20 cellular contexts compared by ENCODE assay signal in the genomic region with DNA sequence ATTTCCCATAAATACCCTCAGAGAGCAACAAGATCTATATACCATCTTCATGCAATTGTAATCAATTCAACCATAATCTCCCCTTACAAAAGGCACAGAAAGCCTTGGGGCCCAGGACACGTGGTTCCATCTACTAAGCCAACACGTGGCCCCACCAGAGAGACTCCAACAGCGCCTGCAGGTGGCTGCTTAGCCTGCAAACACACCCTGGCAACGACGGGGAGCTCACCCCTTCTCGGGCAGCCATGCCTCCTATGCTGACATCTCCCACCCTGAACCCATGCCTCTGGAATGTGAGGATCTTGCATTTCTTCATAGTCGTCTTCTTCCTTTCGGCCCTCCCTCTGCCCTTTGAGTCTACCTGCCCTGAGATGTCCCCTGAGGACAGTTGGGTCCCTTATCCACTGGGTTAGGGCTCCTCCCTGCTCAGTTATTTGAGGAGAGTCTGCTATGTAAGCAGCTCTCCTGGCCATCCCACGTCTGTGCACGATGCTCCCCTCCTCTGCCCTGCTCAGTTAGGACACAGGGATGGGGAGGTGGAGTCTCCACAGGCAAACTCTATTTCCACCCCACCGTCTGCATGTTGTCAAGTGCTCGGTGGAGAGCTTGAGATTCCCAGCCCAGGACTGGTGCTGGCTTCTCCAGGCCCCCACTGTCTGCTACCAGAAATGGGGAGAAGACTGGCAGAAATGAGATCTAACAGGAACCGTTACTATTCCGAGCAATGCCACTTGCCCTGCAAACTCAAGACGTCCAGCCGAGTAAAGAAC. TPM values are rescaled to one million over a fixed set of nuclear protein-coding genes. Genes with fewer than 3 reads are reported as not detected.
DNase-seq lines count a peak whose midpoint lies in the region; ATAC-seq, FAIRE-seq and TF ChIP-seq lines count a peak whose summit lies in the region.
"Had no signal": no experiment of that assay in that cellular context is flagged by ENCODE, and none has a peak within 500 bp of the region (broad histone marks: within the 10 kb centered on the region; RNA-seq: fewer than 3 reads in every experiment).

No MANE protein-coding gene starts in this region.

- no peaks in the 10 kb centered on the region for H3K36me3 Mint-ChIP-seq in activated CD8-positive, alpha-beta memory T cell treated with anti-CD3 and anti-CD28 coated beads, Interleukin-2, amount 10 ng/mL, durations not matched to agents 7 days and 5 days
- no peaks in the 10 kb centered on the region for H3K36me3 Mint-ChIP-seq in MCF 10A (ENCODE audit: insufficient read depth, unreplicated experiment)
- H3K36me3 Mint-ChIP-seq: CD4-positive, alpha-beta memory T cell had no signal

- no peaks in the 10 kb centered on the region for H3K9me3 Mint-ChIP-seq in activated CD8-positive, alpha-beta memory T cell treated with anti-CD3 and anti-CD28 coated beads, Interleukin-2, amount 10 ng/mL, durations not matched to agents 7 days and 5 days (ENCODE audit: low read depth)
- no peaks in the 10 kb centered on the region for H3K9me3 Mint-ChIP-seq in MCF 10A (ENCODE audit: unreplicated experiment)

- DNase-seq in left ventricle myocardium superior, result no peak
- no peak for DNase-seq in heart right ventricle
- no peak for DNase-seq in H1 (ENCODE audit: low read depth in 1 of 2, low spot score in 2 of 2)
- no peak for DNase-seq in neuronal stem cell (ENCODE audit: low spot score)
- no peak for DNase-seq in activated CD8-positive, alpha-beta memory T cell treated with anti-CD3 and anti-CD28 coated beads, Interleukin-2, amount 10 ng/mL, durations not matched to agents 7 days and 5 days
- no peak for DNase-seq in MCF 10A (ENCODE audit: unreplicated experiment)
- DNase-seq: BE2C; CD4-positive, alpha-beta memory T cell; DMS79 treated with DMSO at 0.1 percent for 48 hours; EL; HCEC 1CT; HFFc6 had no signal

- H3K27ac ChIP-seq in heart right ventricle (no peak overlapping the region), H1 (ENCODE audit: low read depth, low read length) (no peak overlapping the region), neuronal stem cell (replicated peaks; ENCODE audit: low read length) (no peak overlapping the region)
- H3K27ac ChIP-seq: C4-2B had no signal

- H4K8ac ChIP-seq in H1 (ENCODE audit: extremely low read depth, insufficient read depth, low read length) (no peak overlapping the region), neuronal stem cell (ENCODE audit: low read depth, low read length) (no peak overlapping the region)

- H3K36me3 ChIP-seq in heart right ventricle (peaks cover 0 to 5% (median 0%) of the 10 kb centered on the region in 9 donors), H1 (ENCODE audit: control insufficient read depth in 2 of 4, insufficient read depth in 4 of 4, low read length in 3 of 4) (no peaks in the 10 kb centered on the region), neuronal stem cell (replicated peaks in 1 of 2; ENCODE audit: control insufficient read depth in 2 of 2, insufficient read depth in 2 of 2, low read length in 2 of 2) (no peaks in the 10 kb centered on the region)
- H3K36me3 ChIP-seq: BE2C had no signal

- TF ChIP-seq CTCF in heart right ventricle (IDR thresholded peaks at IDR 0.05), result no peak
- no peak for TF ChIP-seq CTCF in H1 (IDR thresholded peaks at IDR 0.05; ENCODE audit: control extremely low read depth in 1 of 3, insufficient read depth in 1 of 3, low read depth in 1 of 3, low read length in 3 of 3)
- no peak for TF ChIP-seq CTCF in MCF 10A (IDR thresholded peaks at IDR 0.05; ENCODE audit: unreplicated experiment)

- H4K20me1 ChIP-seq in H1 (replicated peaks in 1 of 2; ENCODE audit: control insufficient read depth in 1 of 2, insufficient read depth in 2 of 2, low read length in 2 of 2), result no peaks in the 10 kb centered on the region

- H3K4ac ChIP-seq in H1 (replicated peaks; ENCODE audit: insufficient read length, low read depth, low read length) (no peak overlapping the region), neuronal stem cell (ENCODE audit: low read length) (no peak overlapping the region)

- H3K4me2 ChIP-seq in H1 (ENCODE audit: insufficient read depth in 1 of 2, low read depth in 2 of 2, low read length in 2 of 2) (no peak overlapping the region), neuronal stem cell (ENCODE audit: insufficient read depth, low read length, poor library complexity, severe bottlenecking) (no peak overlapping the region)

- H3K4me1 ChIP-seq in heart right ventricle (peaks cover 0 to 49% (median 4%) of the 10 kb centered on the region in 9 donors), H1 (replicated peaks in 1 of 4; ENCODE audit: control insufficient read depth in 3 of 4, insufficient read depth in 4 of 4, low read length in 3 of 4) (no peaks in the 10 kb centered on the region), neuronal stem cell (ENCODE audit: control insufficient read depth in 2 of 2, insufficient read depth in 1 of 2, low read depth in 1 of 2, low read length in 2 of 2) (no peaks in the 10 kb centered on the region)
- H3K4me1 ChIP-seq: BE2C had no signal

- no peaks in the 10 kb centered on the region for H3K23me2 ChIP-seq in H1 (ENCODE audit: low read depth, low read length)

- 71 to 72% methylated on average over 16 of the region's 16 CpGs for WGBS in heart right ventricle, 2 donors
- 89% methylated on average over 16 of the region's 16 CpGs; no CpG with 5 or more reads in 1 of the 2 experiments for WGBS in H1 (ENCODE audit: extremely low coverage in 1 of 2, insufficient coverage in 1 of 2, insufficient read length in 1 of 2, insufficient replicate concordance in 2 of 2, low coverage in 1 of 2, low lambda C conversion rate in 2 of 2, missing lambda C conversion rate in 1 of 2), 2 experiments
- no CpG with 5 or more reads among the region's 16 CpGs for WGBS in neuronal stem cell (ENCODE audit: extremely low coverage in 2 of 2, insufficient read length in 2 of 2, insufficient replicate concordance in 1 of 2), 2 donors

- no peak overlapping the region for H3K56ac ChIP-seq in H1 (replicated peaks; ENCODE audit: insufficient read length, low read depth, low read length)

- no peak overlapping the region for H3K27ac Mint-ChIP-seq in activated CD8-positive, alpha-beta memory T cell treated with anti-CD3 and anti-CD28 coated beads, Interleukin-2, amount 10 ng/mL, durations not matched to agents 7 days and 5 days
- H3K27ac Mint-ChIP-seq in MCF 10A (ENCODE audit: low read depth, unreplicated experiment), result no peak overlapping the region
- H3K27ac Mint-ChIP-seq: CD4-positive, alpha-beta memory T cell; HFFc6 had no signal

- H3K18ac ChIP-seq in H1 (ENCODE audit: extremely low read depth, low read length) (no peak overlapping the region), neuronal stem cell (ENCODE audit: low read length) (no peak overlapping the region)

- H2BK12ac ChIP-seq in H1 (ENCODE audit: low read depth, low read length), result 0 out of 2 replicates have a peak overlapping the region, but pooled peaks have one; percentile 9
- H2BK12ac ChIP-seq in neuronal stem cell (ENCODE audit: low read length), result no peak overlapping the region

- CTCF ChIA-PET in H1 (lab: Charles Lee; ENCODE audit: partially characterized antibody) (interaction anchor here (0.7 to 2.0 kb wide), 11 partner anchors 8 to 162 kb away, joined by 3 to 6 read pairs (median 3); no protein-coding TSS in a partner anchor), MCF 10A (lab: Yijun Ruan, JAX) (interaction anchor here (0.7 kb wide), 1 partner anchor 46 kb away, joined by 4 read pairs; no protein-coding TSS in a partner anchor)
- CTCF ChIA-PET in activated CD8-positive, alpha-beta memory T cell treated with anti-CD3 and anti-CD28 coated beads, Interleukin-2, amount 10 ng/mL, durations not matched to agents 7 days and 5 days (lab: Charles Lee), result no interaction called here

- H3K9me3 ChIP-seq in heart right ventricle (no peaks in the 10 kb centered on the region), H1 (ENCODE audit: insufficient read depth in 2 of 2, low read depth in 1 of 2, low read length in 1 of 2) (no peaks in the 10 kb centered on the region), neuronal stem cell (replicated peaks in 1 of 2; ENCODE audit: control insufficient read depth in 2 of 2, insufficient read depth in 1 of 2, low read depth in 1 of 2, low read length in 2 of 2) (no peaks in the 10 kb centered on the region)
- H3K9me3 ChIP-seq: BE2C had no signal

- no peak overlapping the region for H2AFZ ChIP-seq in H1 (ENCODE audit: low read length)
- no peak overlapping the region for H2AFZ ChIP-seq in neuronal stem cell (ENCODE audit: low read length)

- H3K79me1 ChIP-seq in H1 (ENCODE audit: low read depth, low read length) (no peaks in the 10 kb centered on the region), neuronal stem cell (ENCODE audit: low read depth, low read length) (no peaks in the 10 kb centered on the region)

- H2BK120ac ChIP-seq in H1 (replicated peaks; ENCODE audit: low read depth, low read length), result no peak overlapping the region
- H2BK120ac ChIP-seq in neuronal stem cell (ENCODE audit: low read depth, low read length), result no peak overlapping the region

- no peak for TF ChIP-seq EP300 in H1 (IDR thresholded peaks at IDR 0.05; ENCODE audit: borderline replicate concordance in 1 of 2, low read depth in 2 of 2, low read length in 2 of 2)

- no peak overlapping the region for H2BK20ac ChIP-seq in H1 (ENCODE audit: low read length)

- no peaks in the 10 kb centered on the region for H3K27me3 Mint-ChIP-seq in activated CD8-positive, alpha-beta memory T cell treated with anti-CD3 and anti-CD28 coated beads, Interleukin-2, amount 10 ng/mL, durations not matched to agents 7 days and 5 days
- H3K27me3 Mint-ChIP-seq in MCF 10A (ENCODE audit: insufficient read depth, unreplicated experiment), result no peaks in the 10 kb centered on the region

- H3K14ac ChIP-seq in H1 (ENCODE audit: insufficient read length) (no peak overlapping the region), neuronal stem cell (ENCODE audit: low read length) (no peak overlapping the region)

- intact Hi-C loops in left ventricle myocardium superior (cut with micrococcal nuclease), result no loop called here
- intact Hi-C loops in heart right ventricle (cut with DNase I), result no loop called here
- intact Hi-C loops in MCF 10A (cut with micrococcal nuclease), result no loop called here

- H2AK5ac ChIP-seq in H1 (ENCODE audit: low read depth, low read length) (no peak overlapping the region), neuronal stem cell (ENCODE audit: low read depth, low read length) (peak overlapping the region; percentile 57)

- BruUV-seq in MCF 10A (replicated peaks; lab: Mats Ljungman, UMichigan), result no TSS peak

- no peak overlapping the region for H3K4me3 ChIP-seq in heart right ventricle
- H3K4me3 ChIP-seq in H1 (ENCODE audit: extremely low read depth in 1 of 4, insufficient read depth in 2 of 4, low read depth in 3 of 4, low read length in 4 of 4), result no peak overlapping the region
- peak overlapping the region in 1 of 2 donors; percentile 38 for H3K4me3 ChIP-seq in neuronal stem cell (ENCODE audit: low read length in 2 of 2)

- POLR2A ChIA-PET in H1 (lab: Charles Lee; ENCODE audit: partially characterized antibody), result no interaction called here
- POLR2A ChIA-PET in MCF 10A (lab: Yijun Ruan, JAX), result no interaction called here

- H4K5ac ChIP-seq in H1 (ENCODE audit: insufficient read length, low read depth, low read length), result no peak overlapping the region

- TF ChIP-seq RAD21 in H1 (IDR thresholded peaks at IDR 0.05 in 1 of 2, conservative IDR thresholded peaks at IDR 0.05 in 1 of 2; ENCODE audit: low read depth in 2 of 2, low read length in 2 of 2), result no peak

- H4K91ac ChIP-seq in H1 (replicated peaks; ENCODE audit: insufficient read length, low read length), result no peak overlapping the region
- no peak overlapping the region for H4K91ac ChIP-seq in neuronal stem cell (ENCODE audit: low read depth, low read length, poor library complexity)

- H2BK5ac ChIP-seq in H1 (ENCODE audit: low read depth, low read length) (no peak overlapping the region), neuronal stem cell (ENCODE audit: low read length) (no peak overlapping the region)

- H3K27me3 ChIP-seq in heart right ventricle (no peaks in the 10 kb centered on the region), H1 (replicated peaks in 1 of 4; ENCODE audit: control insufficient read depth in 3 of 4, extremely low read depth in 1 of 4, insufficient read depth in 3 of 4, low read length in 3 of 4) (no peaks in the 10 kb centered on the region), neuronal stem cell (ENCODE audit: control insufficient read depth in 3 of 3, insufficient read depth in 3 of 3, low read depth in 1 of 3, low read length in 3 of 3) (no peaks in the 10 kb centered on the region)
- H3K27me3 ChIP-seq: BE2C had no signal

- no peak overlapping the region for H2BK15ac ChIP-seq in H1 (ENCODE audit: low read length)
- no peak overlapping the region for H2BK15ac ChIP-seq in neuronal stem cell (ENCODE audit: low read length)

- FAIRE-seq in H1 (lab: Jason Lieb, UNC), result no peak
- FAIRE-seq: A204.1, G401.6, GM12891, GM19239, HepG2, HTR-8/SVneo had no signal

- no peak for TF ChIP-seq POLR2A in H1 (IDR thresholded peaks at IDR 0.05; ENCODE audit: control extremely low read depth in 1 of 2, low read depth in 2 of 2, low read length in 2 of 2)

- H3K4me3 Mint-ChIP-seq in activated CD8-positive, alpha-beta memory T cell treated with anti-CD3 and anti-CD28 coated beads, Interleukin-2, amount 10 ng/mL, durations not matched to agents 7 days and 5 days, result no peak overlapping the region
- H3K4me3 Mint-ChIP-seq in MCF 10A (ENCODE audit: unreplicated experiment), result no peak overlapping the region
- H3K4me3 Mint-ChIP-seq: CD4-positive, alpha-beta memory T cell; HFFc6 had no signal

- peak; percentile 22 for ATAC-seq in left ventricle myocardium superior
- no peak for ATAC-seq in heart right ventricle
- ATAC-seq in activated CD8-positive, alpha-beta memory T cell treated with anti-CD3 and anti-CD28 coated beads, Interleukin-2, amount 10 ng/mL, durations not matched to agents 7 days and 5 days, result no peak
- no peak for ATAC-seq in GM21367 (IDR thresholded peaks at IDR 0.05; ENCODE audit: unreplicated experiment)
- ATAC-seq: HepG2 had no signal

- no peaks in the 10 kb centered on the region for H3K79me2 ChIP-seq in H1 (ENCODE audit: control insufficient read depth in 1 of 2, insufficient read depth in 2 of 2, low read length in 2 of 2)

- no peaks in the 10 kb centered on the region for H3K4me1 Mint-ChIP-seq in activated CD8-positive, alpha-beta memory T cell treated with anti-CD3 and anti-CD28 coated beads, Interleukin-2, amount 10 ng/mL, durations not matched to agents 7 days and 5 days
- H3K4me1 Mint-ChIP-seq in MCF 10A (ENCODE audit: insufficient read depth, unreplicated experiment), result no peaks in the 10 kb centered on the region
- H3K4me1 Mint-ChIP-seq: CD4-positive, alpha-beta memory T cell had no signal

- H3K9ac ChIP-seq in H1 (replicated peaks in 1 of 4; ENCODE audit: extremely low read depth in 1 of 4, low read depth in 3 of 4, low read length in 3 of 4) (no peak overlapping the region), neuronal stem cell (ENCODE audit: low read depth, low read length, poor library complexity) (no peak overlapping the region)

- H3K23ac ChIP-seq in H1 (ENCODE audit: insufficient read length) (no peak overlapping the region), neuronal stem cell (ENCODE audit: low read depth, low read length, poor library complexity) (no peak overlapping the region)

RNA-seq across cellular contexts. Expression of a gene that starts 36.5 kb away (rescaled TPM):
- total RNA-seq in left ventricle myocardium superior (7.1 TPM), heart right ventricle (10 to 100 TPM in 1 of 10 donors, 1 to 10 TPM in 9; 4.3 to 12.2 (median 5.6) TPM), MCF 10A (2022) (not detected in 2 replicates)
- polyA plus RNA-seq in heart right ventricle (10 to 100 TPM in 1 of 2 donors, 1 to 10 TPM in 1; 3.9 to 10.7 TPM), H1 (2011; rRNA removed) (0.08 and 0.20 TPM in 2 replicates)
- 0.26 and 0.38 TPM in 2 replicates for total RNA-seq in H1 (2021; fragmentation: NEBNext Ultra II Directional; extraction: Animal tissue kit (Norgen Biotek cat#: 25700))
- polyA plus RNA-seq in H1 (2011; cell fraction: cytosol; rRNA removed), result 0.31 TPM
- 0.40 TPM for polyA plus RNA-seq in H1 (2011; cell fraction: nucleus; rRNA removed)
- 0.07 to 0.15 TPM (median 0.12 TPM) in 4 replicates for polyA plus RNA-seq in H1 (2012, experiment 1 of 2)
- polyA plus RNA-seq in H1 (2012, experiment 2 of 2), result 0.07 TPM
- 0.10 TPM for polyA plus RNA-seq in H1 (2013, experiment 1 of 2)
- 0.09 TPM for polyA plus RNA-seq in H1 (2013, experiment 2 of 2)
- polyA minus RNA-seq in H1 (2011; rRNA and poly(A)+ RNA removed), result 0.76 TPM in 1 of 2 replicates, not detected in the other
- polyA minus RNA-seq in H1 (2011; cell fraction: cytosol; rRNA and poly(A)+ RNA removed), result not detected
- 0.30 TPM for polyA minus RNA-seq in H1 (2011; cell fraction: nucleus; rRNA and poly(A)+ RNA removed)
- 3.3 TPM for polyA plus RNA-seq in neuronal stem cell (2013, experiment 1 of 2)
- 3.1 TPM for polyA plus RNA-seq in neuronal stem cell (2013, experiment 2 of 2)
- not detected for total RNA-seq in activated CD8-positive, alpha-beta memory T cell treated with anti-CD3 and anti-CD28 coated beads, Interleukin-2, amount 10 ng/mL, durations not matched to agents 7 days and 5 days
- total RNA-seq: CD4-positive, alpha-beta memory T cell; HepG2 had no signal
- polyA plus RNA-seq: CD4-positive, alpha-beta memory T cell; HepG2 had no signal
